In the genomic region with DNA sequence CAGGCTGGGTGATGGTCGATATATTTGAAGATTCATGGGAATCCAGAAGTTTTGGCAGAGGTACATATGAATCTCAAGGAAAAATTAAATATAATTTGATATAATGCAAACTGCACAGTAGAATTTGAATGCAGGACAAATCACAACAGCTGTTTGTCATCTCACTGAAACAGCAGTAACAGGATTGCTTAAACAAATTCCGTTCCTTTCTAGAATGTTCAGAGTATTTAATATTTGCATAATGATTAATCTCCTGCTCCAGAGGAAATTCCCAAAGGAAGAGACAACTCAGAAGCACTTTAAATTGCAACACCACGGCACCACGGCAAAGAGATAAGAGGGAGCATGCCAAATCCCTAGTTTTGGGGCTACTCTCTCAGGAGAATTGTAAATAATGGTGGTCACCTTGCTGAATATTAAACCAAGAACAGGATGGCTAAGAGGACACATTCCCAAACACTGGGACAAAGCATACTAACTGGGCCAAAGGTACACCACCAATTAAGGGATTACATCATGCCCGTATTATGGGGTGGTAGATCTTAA, we compare ENCODE assay signal across 12 cellular contexts.
DNase-seq lines count a peak whose midpoint lies in the region; ATAC-seq, FAIRE-seq and TF ChIP-seq lines count a peak whose summit lies in the region.
"Had no signal": no experiment of that assay in that cellular context is flagged by ENCODE, and none has a peak within 500 bp of the region (broad histone marks: within the 10 kb centered on the region; RNA-seq: fewer than 3 reads in every experiment).

No MANE protein-coding gene starts in this region.

- no peaks in the 10 kb centered on the region for H3K27me3 Mint-ChIP-seq in nephron (ENCODE audit: low read depth)
- H3K27me3 Mint-ChIP-seq in effector memory CD8-positive, alpha-beta T cell = peaks cover 30 to 39% of the 10 kb centered on the region in 2 donors

- peak overlapping the region; percentile 85 to 90 (median 89) for H3K27ac Mint-ChIP-seq in nephron
- H3K27ac Mint-ChIP-seq in effector memory CD8-positive, alpha-beta T cell = no peak overlapping the region
- H3K27ac Mint-ChIP-seq: activated CD8-positive, alpha-beta T cell treated with anti-CD3 and anti-CD28 coated beads, Interleukin-2, amount 10 ng/mL, durations not matched to agents 7 days and 5 days had no signal

- H3K4me3 ChIP-seq in fibroblast of pulmonary artery (replicated peaks; ENCODE audit: low read depth, low read length) = no peak overlapping the region

- peak; percentile 54 for DNase-seq in AG08395 (ENCODE audit: low spot score)
- peak; percentile 44 for DNase-seq in RCC 7860 (ENCODE audit: low spot score)
- DNase-seq in fibroblast of pulmonary artery (ENCODE audit: low read depth) = peak; percentile 95
- no peak for DNase-seq in effector memory CD8-positive, alpha-beta T cell
- DNase-seq: activated CD8-positive, alpha-beta T cell treated with anti-CD3 and anti-CD28 coated beads, Interleukin-2, amount 10 ng/mL, durations not matched to agents 7 days and 5 days; midbrain had no signal

- H3K4me1 Mint-ChIP-seq in nephron = peaks cover 51% of the 10 kb centered on the region
- no peaks in the 10 kb centered on the region for H3K4me1 Mint-ChIP-seq in effector memory CD8-positive, alpha-beta T cell (ENCODE audit: low read depth in 2 of 2)
- H3K4me1 Mint-ChIP-seq: central memory CD8-positive, alpha-beta T cell had no signal

- peak; percentile 8 for FAIRE-seq in RCC 7860 (lab: Jason Lieb, UNC)

- peak overlapping the region in 1 of 3 experiments; percentile 2 for H3K4me3 Mint-ChIP-seq in nephron
- no peak overlapping the region for H3K4me3 Mint-ChIP-seq in effector memory CD8-positive, alpha-beta T cell
- H3K4me3 Mint-ChIP-seq: activated CD8-positive, alpha-beta T cell treated with anti-CD3 and anti-CD28 coated beads, Interleukin-2, amount 10 ng/mL, durations not matched to agents 7 days and 5 days; central memory CD8-positive, alpha-beta T cell had no signal

- H3K36me3 Mint-ChIP-seq in nephron (ENCODE audit: low read depth) = no peaks in the 10 kb centered on the region
- H3K36me3 Mint-ChIP-seq in effector memory CD8-positive, alpha-beta T cell (ENCODE audit: insufficient read depth) = no peaks in the 10 kb centered on the region
- H3K36me3 Mint-ChIP-seq: CD14-positive monocyte had no signal

- ATAC-seq in GM19035 (IDR thresholded peaks at IDR 0.05; ENCODE audit: unreplicated experiment) (no peak), GM18867 (IDR thresholded peaks at IDR 0.05; ENCODE audit: unreplicated experiment) (no peak), GM18907 (IDR thresholded peaks at IDR 0.05; ENCODE audit: unreplicated experiment) (no peak)
- ATAC-seq in effector memory CD8-positive, alpha-beta T cell (replicated peaks) = no peak
- ATAC-seq: activated CD8-positive, alpha-beta T cell treated with anti-CD3 and anti-CD28 coated beads, Interleukin-2, amount 10 ng/mL, durations not matched to agents 7 days and 5 days had no signal

- H3K9me3 Mint-ChIP-seq in nephron = no peaks in the 10 kb centered on the region
- no peaks in the 10 kb centered on the region for H3K9me3 Mint-ChIP-seq in effector memory CD8-positive, alpha-beta T cell
- H3K9me3 Mint-ChIP-seq: central memory CD8-positive, alpha-beta T cell had no signal

- TF ChIP-seq CTCF in fibroblast of pulmonary artery (IDR thresholded peaks at IDR 0.05; ENCODE audit: low read length, missing control alignments) = no peak
- TF ChIP-seq CTCF in nephron (IDR thresholded peaks at IDR 0.05; ENCODE audit: unreplicated experiment in 3 of 3) = no peak

Comparison
In these comparisons a context has a peak if more than half of its experiments do, and no peak if none do; other contexts are left out.
1. DNase-seq: peak in AG08395 (single experiment), RCC 7860 (single experiment) and fibroblast of pulmonary artery (single experiment); none in effector memory CD8-positive, alpha-beta T cell (0 of 3).
2. H3K27ac Mint-ChIP-seq: peak in nephron (3 of 3); none in effector memory CD8-positive, alpha-beta T cell (0 of 2).